Comparison of ENCODE assay signal across 1 cellular context in the genomic region with DNA sequence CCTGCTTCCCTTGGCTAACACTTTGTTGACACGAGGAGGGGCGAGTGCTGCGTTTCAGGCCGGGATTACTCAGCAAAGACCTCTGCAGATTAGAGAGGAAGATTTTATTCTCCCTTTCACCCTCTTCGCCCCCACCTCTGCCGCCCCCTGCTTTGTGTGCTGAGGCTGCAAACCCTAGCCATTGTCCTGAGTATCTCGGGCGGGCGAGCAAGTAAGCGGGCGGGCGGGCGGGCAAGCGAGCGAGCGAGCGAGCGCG.
TF ChIP-seq lines count a peak whose summit lies in the region.

No MANE protein-coding gene starts in this region.

TF ChIP-seq in H1, 55 proteins besides CTCF, POLR2A, EP300 and RAD21:
- no peak for TF ChIP-seq EZH2 (IDR thresholded peaks at IDR 0.05; ENCODE audit: low read depth, low read length, severe bottlenecking)
- no peak for TF ChIP-seq GTF2F1 (IDR thresholded peaks at IDR 0.05; ENCODE audit: borderline replicate concordance, low read depth, low read length)
- TF ChIP-seq SP2 (IDR thresholded peaks at IDR 0.05; ENCODE audit: low read length), result no peak
- no peak for TF ChIP-seq POU5F1 (IDR thresholded peaks at IDR 0.05; ENCODE audit: low read depth, low read length)
- TF ChIP-seq JUND (IDR thresholded peaks at IDR 0.05; ENCODE audit: low read length), result no peak
- TF ChIP-seq POLR2AphosphoS5 (IDR thresholded peaks at IDR 0.05; ENCODE audit: low read depth, low read length), result no peak
- TF ChIP-seq CHD1 (IDR thresholded peaks at IDR 0.05; ENCODE audit: low read depth, low read length), result no peak
- TF ChIP-seq SIX5 (IDR thresholded peaks at IDR 0.05; ENCODE audit: low read depth, low read length), result no peak
- TF ChIP-seq CTBP2 (IDR thresholded peaks at IDR 0.05; ENCODE audit: borderline replicate concordance, insufficient read depth, insufficient read length, low read length), result no peak
- TF ChIP-seq JUN (IDR thresholded peaks at IDR 0.05; ENCODE audit: low read depth, low read length), result no peak
- no peak for TF ChIP-seq RNF2 (IDR thresholded peaks at IDR 0.05; ENCODE audit: borderline replicate concordance, low read depth, low read length, missing control alignments, poor library complexity, severe bottlenecking)
- no peak for TF ChIP-seq FOSL1 (IDR thresholded peaks at IDR 0.05; ENCODE audit: insufficient read depth, low read depth, low read length)
- TF ChIP-seq, protein P1, sequence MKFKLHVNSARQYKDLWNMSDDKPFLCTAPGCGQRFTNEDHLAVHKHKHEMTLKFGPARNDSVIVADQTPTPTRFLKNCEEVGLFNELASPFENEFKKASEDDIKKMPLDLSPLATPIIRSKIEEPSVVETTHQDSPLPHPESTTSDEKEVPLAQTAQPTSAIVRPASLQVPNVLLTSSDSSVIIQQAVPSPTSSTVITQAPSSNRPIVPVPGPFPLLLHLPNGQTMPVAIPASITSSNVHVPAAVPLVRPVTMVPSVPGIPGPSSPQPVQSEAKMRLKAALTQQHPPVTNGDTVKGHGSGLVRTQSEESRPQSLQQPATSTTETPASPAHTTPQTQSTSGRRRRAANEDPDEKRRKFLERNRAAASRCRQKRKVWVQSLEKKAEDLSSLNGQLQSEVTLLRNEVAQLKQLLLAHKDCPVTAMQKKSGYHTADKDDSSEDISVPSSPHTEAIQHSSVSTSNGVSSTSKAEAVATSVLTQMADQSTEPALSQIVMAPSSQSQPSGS (IDR thresholded peaks at IDR 0.05; ENCODE audit: low read length), result no peak
- no peak for TF ChIP-seq TAF7 (optimal IDR thresholded peaks at IDR 0.05; ENCODE audit: borderline replicate concordance, low read depth, low read length)
- TF ChIP-seq EGR1 (IDR thresholded peaks at IDR 0.05; ENCODE audit: borderline replicate concordance, low read depth, low read length), result no peak
